24 cellular contexts compared by ENCODE assay signal in genomic region chr18:45399146-45399545, GRCh38.
"Had no signal": no experiment of that assay in that cellular context is flagged by ENCODE, and none has a peak within 500 bp of the region (broad histone marks: within the 10 kb centered on the region; RNA-seq: fewer than 3 reads in every experiment).

No MANE protein-coding gene starts in this region.

- H3K9ac ChIP-seq: SK-N-SH had no signal

- H3K36me3 ChIP-seq: adrenal gland, breast epithelium, MG63, SJCRH30 had no signal

- H3K4me3 ChIP-seq: adrenal gland, body of pancreas, breast epithelium, MG63, PC-9, SJCRH30 had no signal

- H3K4me2 ChIP-seq: PC-9, SK-N-SH had no signal

- H3K27ac ChIP-seq: adrenal gland, body of pancreas, breast epithelium, PC-9, SJCRH30 had no signal

- ATAC-seq: activated CD8-positive, alpha-beta T cell treated with anti-CD3 and anti-CD28 coated beads for 36 hours; body of pancreas had no signal

- H3K4me1 ChIP-seq: adrenal gland, body of pancreas, breast epithelium, SJCRH30 had no signal

- H2AFZ ChIP-seq: PC-9 had no signal

- H3K27me3 ChIP-seq: adrenal gland, body of pancreas, breast epithelium, SJCRH30 had no signal

- H3K9me3 ChIP-seq: adrenal gland, body of pancreas, breast epithelium, MG63, SJCRH30, SK-N-SH had no signal

- DNase-seq: activated CD4-positive, alpha-beta T cell treated with anti-CD3 and anti-CD28 coated beads, Interleukin-2, amount 10 ng/mL, durations not matched to agents 24 days and 14 days; activated CD4-positive, alpha-beta T cell treated with anti-CD3 and anti-CD28 coated beads, Interleukin-2, amount 50 U/mL, for 4 hours; activated CD8-positive, alpha-beta T cell treated with anti-CD3 and anti-CD28 coated beads for 36 hours; activated gamma-delta T cell treated with Interleukin-2 at 50 U/mL for 16 hours; activated naive CD4-positive, alpha-beta T cell treated with anti-CD3 and anti-CD28 coated beads for 36 hours; activated T-cell treated with anti-CD3 and anti-CD28 coated beads, Interleukin-2, amount 50 U/mL, for 1 hour; adrenal gland; body of pancreas; NCI-H1048; NCI-H1105 treated with DMSO at 0.1 percent for 48 hours; NCI-H1436 treated with DMSO at 0.1 percent for 48 hours; NCI-H1694 treated with DMSO at 0.1 percent for 48 hours; NCI-H2029; NCI-H2171; NCI-H510A; NCI-H526; NCI-H748 treated with DMSO at 0.1 percent for 48 hours; NK-92 treated with Interleukin-12 subunit alpha and Interleukin-12 subunit beta, amount 100 ng/mL, for 24 hours; PC-9; SHP77; SJCRH30; SK-N-SH had no signal
